Comparison of ENCODE assay signal across 29 cellular contexts in the genomic region with DNA sequence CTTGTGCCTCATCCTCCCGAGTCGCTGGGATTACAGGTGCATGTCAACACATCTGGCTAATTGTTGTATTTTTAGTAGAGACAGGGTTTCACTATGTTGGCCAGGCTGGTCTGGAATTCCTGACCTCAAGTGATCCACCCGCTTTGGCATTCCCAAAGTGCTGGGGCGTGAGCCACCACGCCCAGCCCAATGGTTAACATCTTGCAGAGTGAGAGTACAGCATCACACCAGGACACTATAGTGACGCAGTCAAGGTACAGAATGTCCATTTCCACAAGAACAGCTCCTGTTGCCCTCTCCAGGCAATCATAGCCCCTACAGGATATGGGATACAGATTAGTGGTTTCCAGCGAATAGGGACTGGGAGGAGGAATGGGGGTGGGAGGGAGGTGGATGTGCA. TPM values are rescaled to one million over a fixed set of nuclear protein-coding genes. Genes with fewer than 3 reads are reported as not detected.
"Had no signal": no experiment of that assay in that cellular context is flagged by ENCODE, and none has a peak within 500 bp of the region (broad histone marks: within the 10 kb centered on the region; RNA-seq: fewer than 3 reads in every experiment).

No MANE protein-coding gene starts in this region.

- DNase-seq: activated CD4-positive, alpha-beta T cell treated with anti-CD3 and anti-CD28 coated beads for 36 hours; activated CD4-positive, alpha-beta T cell treated with anti-CD3 and anti-CD28 coated beads, Interleukin-2, amount 10 ng/mL, durations not matched to agents 7 days and 5 days; activated CD4-positive, alpha-beta T cell treated with anti-CD3 and anti-CD28 coated beads, Interleukin-2, amount 50 U/mL, for 48 hours; activated CD8-positive, alpha-beta T cell treated with anti-CD3 and anti-CD28 coated beads, Interleukin-2, amount 10 ng/mL, durations not matched to agents 7 days and 5 days; activated gamma-delta T cell; activated naive CD4-positive, alpha-beta T cell treated with Interleukin-2 at 50 U/mL for 16 hours; activated naive CD8-positive, alpha-beta T cell treated with anti-CD3 and anti-CD28 coated beads, Interleukin-2, amount 10 ng/mL, durations not matched to agents 7 days and 5 days; activated T-cell treated with anti-CD3 and anti-CD28 coated beads, Interleukin-2, amount 50 U/mL, for 24 hours; amygdala; NCI-H1105; NCI-H1417 treated with DMSO at 0.1 percent for 48 hours; NCI-H187 treated with DMSO at 0.1 percent for 48 hours; NCI-H2081; NCI-H2171 treated with DMSO at 0.1 percent for 48 hours; NCI-H2227 treated with DMSO at 0.1 percent for 48 hours; NCI-H446; NCI-H510A treated with DMSO at 0.1 percent for 48 hours; NCI-H526 treated with DMSO at 0.1 percent for 48 hours; NCI-H82; SHP77; SJCRH30 had no signal

- H3K36me3 ChIP-seq: ascending aorta, cardiac muscle cell, SJCRH30 had no signal

- H3K27ac ChIP-seq: ascending aorta, cardiac muscle cell, SJCRH30, SK-N-MC had no signal

- ATAC-seq: activated CD4-positive, alpha-beta T cell treated with anti-CD3 and anti-CD28 coated beads for 36 hours; activated CD4-positive, CD25-positive, alpha-beta regulatory T cell treated with anti-CD3 and anti-CD28 coated beads, Interleukin-2, amount 50 U/mL, for 24 hours; activated CD8-positive, alpha-beta T cell treated with anti-CD3 and anti-CD28 coated beads, Interleukin-2, amount 10 ng/mL, durations not matched to agents 7 days and 5 days; Panc1 had no signal

- H3K9me3 ChIP-seq: ascending aorta, SJCRH30 had no signal

- H3K27me3 ChIP-seq: ascending aorta, SJCRH30 had no signal

- FAIRE-seq: TTC549 had no signal

- H3K4me3 ChIP-seq: ascending aorta, cardiac muscle cell, SJCRH30, SK-N-MC had no signal

- H3K4me1 ChIP-seq: ascending aorta, SJCRH30 had no signal

RNA-seq across cellular contexts. Expression of a gene that starts 34.0 kb away (rescaled TPM):
- total RNA-seq: LHCN-M2, RPMI7951 had no signal
